Comparison of ENCODE assay signal across 9 cellular contexts in the genomic region with DNA sequence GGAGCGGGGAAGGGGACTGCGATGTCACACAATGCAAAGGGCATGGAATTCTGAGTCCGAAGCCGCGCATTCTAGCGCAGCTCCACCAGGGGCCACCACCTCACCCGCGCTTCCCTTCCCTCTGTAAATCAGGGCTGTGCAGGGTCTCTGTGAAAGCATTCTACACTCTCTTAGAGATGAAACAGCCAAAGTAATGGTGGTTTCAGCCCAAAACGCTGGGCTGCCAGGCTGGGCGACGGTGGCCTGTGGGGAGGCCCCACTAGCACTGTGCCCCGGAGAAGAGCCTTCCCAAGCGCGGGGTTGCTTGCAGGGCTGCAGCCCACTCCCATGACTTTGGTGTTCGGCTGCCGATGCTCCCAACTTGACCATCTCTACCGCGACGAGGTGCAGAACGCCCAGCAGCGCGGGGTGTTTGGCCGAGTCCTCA. TPM values are rescaled to one million over a fixed set of nuclear protein-coding genes. Genes with fewer than 3 reads are reported as not detected.
A peak's percentile ranks its signal among the peaks of the same experiment; 100 is the strongest.
DNase-seq lines count a peak whose midpoint lies in the region; TF ChIP-seq lines count a peak whose summit lies in the region.
"Had no signal": no experiment of that assay in that cellular context is flagged by ENCODE, and none has a peak within 500 bp of the region (broad histone marks: within the 10 kb centered on the region; RNA-seq: fewer than 3 reads in every experiment).

No MANE protein-coding gene starts in this region.

- H3K36me3 Mint-ChIP-seq in activated naive CD4-positive, alpha-beta T cell treated with anti-CD3 and anti-CD28 coated beads, Interleukin-2, amount 10 ng/mL, durations not matched to agents 7 days and 5 days: peaks cover 35% of the 10 kb centered on the region
- H3K36me3 Mint-ChIP-seq: stimulated activated naive B cell treated with anti-CD40 and anti-IgM and Interleukin-4, amounts not matched to agents 10 μg/mL and 1 μg/mL and 100 μg/mL, for 72 hours had no signal

- peak overlapping the region; percentile 31 for H2AFZ ChIP-seq in osteoblast (ENCODE audit: low read length)

- H3K4me1 Mint-ChIP-seq in activated naive CD4-positive, alpha-beta T cell treated with anti-CD3 and anti-CD28 coated beads, Interleukin-2, amount 10 ng/mL, durations not matched to agents 7 days and 5 days: peaks cover 92% of the 10 kb centered on the region

- H3K4me2 ChIP-seq in osteoblast (ENCODE audit: insufficient read depth, low read length): peak overlapping the region; percentile 19

- H4K20me1 ChIP-seq in osteoblast (ENCODE audit: insufficient read depth, low read length): no peaks in the 10 kb centered on the region

- no peaks in the 10 kb centered on the region for H3K9me3 ChIP-seq in Peyer's patch
- no peaks in the 10 kb centered on the region for H3K9me3 ChIP-seq in osteoblast (ENCODE audit: low read depth, low read length)

- H3K27ac ChIP-seq in Peyer's patch (peak overlapping the region in 3 of 4 donors; percentile 59 to 79 (median 72)), osteoblast (ENCODE audit: low read depth, low read length) (no peak overlapping the region)

- H3K9me3 Mint-ChIP-seq in activated naive CD4-positive, alpha-beta T cell treated with anti-CD3 and anti-CD28 coated beads, Interleukin-2, amount 10 ng/mL, durations not matched to agents 7 days and 5 days: no peaks in the 10 kb centered on the region

- no peak for DNase-seq in activated naive CD4-positive, alpha-beta T cell treated with anti-CD3 and anti-CD28 coated beads, Interleukin-2, amount 10 ng/mL, durations not matched to agents 7 days and 5 days
- DNase-seq in activated naive CD4-positive, alpha-beta T cell treated with Interleukin-2 at 50 U/mL for 16 hours: no peak
- DNase-seq in Peyer's patch (no peak), epithelial cell of proximal tubule (ENCODE audit: low read depth) (no peak), osteoblast (ENCODE audit: insufficient read length, low spot score, missing footprints) (peak; percentile 93), NCI-H510A treated with DMSO at 0.1 percent for 48 hours (lab: John Stamatoyannopoulos, UW) (no peak), NCI-H146 (lab: John Stamatoyannopoulos, UW) (no peak), activated gamma-delta T cell (lab: John Stamatoyannopoulos, UW) (no peak)

- no peaks in the 10 kb centered on the region for H3K79me2 ChIP-seq in osteoblast (ENCODE audit: insufficient read depth, low read length)

- H3K27ac Mint-ChIP-seq in activated naive CD4-positive, alpha-beta T cell treated with anti-CD3 and anti-CD28 coated beads, Interleukin-2, amount 10 ng/mL, durations not matched to agents 7 days and 5 days: peak overlapping the region; percentile 94

- H3K4me3 ChIP-seq in Peyer's patch (no peak overlapping the region), epithelial cell of proximal tubule (ENCODE audit: low read depth, low read length) (no peak overlapping the region), osteoblast (ENCODE audit: insufficient read depth, low read length) (peak overlapping the region; percentile 15)

- H3K27me3 ChIP-seq in Peyer's patch (no peaks in the 10 kb centered on the region), osteoblast (ENCODE audit: insufficient read depth, low read length) (peaks cover 12% of the 10 kb centered on the region)

- TF ChIP-seq CTCF in Peyer's patch (IDR thresholded peaks at IDR 0.05) (peak in 4 of 6 experiments; percentile 14 to 28 (median 18)), epithelial cell of proximal tubule (conservative IDR thresholded peaks at IDR 0.05; ENCODE audit: low read depth, low read length) (peak; percentile 57), osteoblast (IDR thresholded peaks at IDR 0.05; ENCODE audit: extremely low read depth, low read depth, low read length) (peak; percentile 57)

- CTCF ChIA-PET in activated naive CD4-positive, alpha-beta T cell treated with anti-CD3 and anti-CD28 coated beads, Interleukin-2, amount 10 ng/mL, durations not matched to agents 7 days and 5 days (lab: Charles Lee): interaction anchor here (0.8 to 4.1 kb wide), 5 partner anchors 28 to 115 kb away, joined by 3 to 21 read pairs (median 7); no protein-coding TSS in a partner anchor

- peaks cover 6% of the 10 kb centered on the region for H3K27me3 Mint-ChIP-seq in activated naive CD4-positive, alpha-beta T cell treated with anti-CD3 and anti-CD28 coated beads, Interleukin-2, amount 10 ng/mL, durations not matched to agents 7 days and 5 days

- H3K36me3 ChIP-seq in Peyer's patch (no peaks in the 10 kb centered on the region), osteoblast (ENCODE audit: insufficient read depth, low read length) (no peaks in the 10 kb centered on the region)

- no peak for TF ChIP-seq POLR2A in Peyer's patch (IDR thresholded peaks at IDR 0.05)

- H3K4me1 ChIP-seq in Peyer's patch (peaks cover 1 to 34% (median 6%) of the 10 kb centered on the region in 4 donors), osteoblast (ENCODE audit: insufficient read depth, low read length) (peaks cover 9% of the 10 kb centered on the region)

- peak overlapping the region; percentile 72 for H3K4me3 Mint-ChIP-seq in activated naive CD4-positive, alpha-beta T cell treated with anti-CD3 and anti-CD28 coated beads, Interleukin-2, amount 10 ng/mL, durations not matched to agents 7 days and 5 days

RNA-seq across cellular contexts. Expression of a gene that starts 11.4 kb away (rescaled TPM):
- total RNA-seq in Peyer's patch (under 1 TPM in 2 of 4 donors, not detected in 2; 0.27 to 0.28 TPM), epithelial cell of proximal tubule (0.07 and 1.1 TPM in 2 replicates), osteoblast (not detected in 2 replicates)

RNA-seq across cellular contexts. Expression of a gene that starts 15.3 kb away (rescaled TPM):
- 10 to 100 TPM; 23.1 to 79.7 (median 42.7) TPM for total RNA-seq in Peyer's patch
- total RNA-seq in epithelial cell of proximal tubule: 31.8 and 36.7 TPM in 2 replicates
- total RNA-seq in osteoblast: 32.6 and 35.1 TPM in 2 replicates

RNA-seq across cellular contexts. Expression of a gene that starts 22.1 kb away (rescaled TPM):
- total RNA-seq in Peyer's patch (10 to 100 TPM in 1 of 4 donors, 1 to 10 TPM in 3; 1.2 to 18.2 (median 5.4) TPM), epithelial cell of proximal tubule (1.2 and 1.9 TPM in 2 replicates), osteoblast (not detected in 2 replicates)

RNA-seq across cellular contexts. Expression of a gene that starts 34.8 kb away (rescaled TPM):
- 1 to 10 TPM; 2.4 to 8.5 (median 3.4) TPM for total RNA-seq in Peyer's patch
- 1.9 TPM in 2 replicates for total RNA-seq in epithelial cell of proximal tubule
- total RNA-seq in osteoblast: not detected in 2 replicates

RNA-seq across cellular contexts. Expression of a gene that starts 35.4 kb away (rescaled TPM):
- total RNA-seq in Peyer's patch (10 to 100 TPM in 1 of 4 donors, 1 to 10 TPM in 3; 2.5 to 10.7 (median 5.0) TPM), epithelial cell of proximal tubule (2.5 TPM in 1 of 2 replicates, not detected in the other), osteoblast (under 0.01 and 0.29 TPM in 2 replicates)
